Comparison of ENCODE assay signal across 8 cellular contexts in the genomic region with DNA sequence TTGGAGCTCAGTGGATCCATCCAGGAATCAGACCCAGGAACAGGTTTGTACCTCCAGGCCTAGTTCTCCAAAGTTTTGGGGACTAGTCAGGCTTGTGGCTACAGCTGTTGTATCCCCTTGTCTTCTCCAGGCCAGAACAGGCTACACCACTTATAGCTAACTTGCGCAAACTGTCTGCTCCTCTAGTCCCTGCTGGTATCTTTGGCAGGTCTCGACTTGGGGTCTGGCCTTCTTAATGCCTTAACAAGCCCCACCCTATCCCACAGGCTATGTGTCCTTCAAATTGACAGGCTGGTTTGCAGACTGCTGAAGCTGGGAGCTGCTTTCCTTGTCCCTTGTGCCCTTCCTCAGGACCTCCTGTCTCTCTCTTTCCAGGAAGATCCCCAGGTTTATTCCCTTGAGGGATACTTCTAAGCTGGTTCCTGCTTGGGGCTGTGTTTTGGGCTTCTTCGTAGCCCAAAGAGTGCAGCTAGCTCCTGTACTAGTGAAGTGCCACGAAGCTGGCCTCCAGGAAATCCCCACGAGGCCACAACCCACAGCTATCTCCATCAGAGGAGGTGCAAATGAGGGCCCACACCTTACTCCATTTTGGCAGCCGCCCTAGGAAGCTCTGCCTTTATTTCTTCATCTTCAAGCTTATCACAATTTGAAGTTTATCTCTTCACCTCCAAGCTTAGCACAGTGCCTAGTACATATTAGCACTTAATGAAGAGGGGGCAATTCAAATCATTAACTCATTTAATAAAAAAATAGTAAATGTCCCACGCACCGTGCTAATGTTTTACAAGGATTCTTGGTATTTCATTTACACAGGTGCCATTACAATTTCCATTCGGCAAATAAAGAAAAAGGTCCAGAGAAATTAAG. TPM values are rescaled to one million over a fixed set of nuclear protein-coding genes. Genes with fewer than 3 reads are reported as not detected.
DNase-seq lines count a peak whose midpoint lies in the region; ATAC-seq and TF ChIP-seq lines count a peak whose summit lies in the region.

No MANE protein-coding gene starts in this region.

- no peak for TF ChIP-seq POLR2A in testis (IDR thresholded peaks at IDR 0.05)

- intact Hi-C loops in left ventricle myocardium inferior (cut with micrococcal nuclease) (loop anchor here (10.0 kb wide), 1 partner anchor 102 kb away; no protein-coding TSS in a partner anchor), left ventricle myocardium superior (cut with micrococcal nuclease) (no loop called here), lower lobe of right lung (cut with DNase I) (no loop called here), testis (cut with DNase I; ENCODE audit: low total_unique reads) (no loop called here)

- peak overlapping the region; percentile 92 for H3K9ac ChIP-seq in adipocyte (ENCODE audit: low read length)

- H3K27me3 ChIP-seq in left ventricle myocardium inferior (ENCODE audit: low read depth) (no peaks in the 10 kb centered on the region), adipocyte (replicated peaks; ENCODE audit: control insufficient read depth, insufficient read depth, low read length) (no peaks in the 10 kb centered on the region), lower lobe of right lung (ENCODE audit: low read depth) (no peaks in the 10 kb centered on the region), testis (no peaks in the 10 kb centered on the region)

- peaks cover 20% of the 10 kb centered on the region for H3K4me1 ChIP-seq in left ventricle myocardium inferior
- H3K4me1 ChIP-seq in adipocyte (ENCODE audit: control insufficient read depth, insufficient read depth, low read length) = peaks cover 15% of the 10 kb centered on the region
- peaks cover 22% of the 10 kb centered on the region for H3K4me1 ChIP-seq in lower lobe of right lung
- peaks cover 10% of the 10 kb centered on the region for H3K4me1 ChIP-seq in testis

- DNase-seq in left ventricle myocardium inferior (no peak), left ventricle myocardium superior (no peak), adipocyte (ENCODE audit: low read depth) (no peak), lower lobe of right lung (no peak), testis (no peak), NCI-H187 (lab: John Stamatoyannopoulos, UW) (no peak), NCI-H146 (lab: John Stamatoyannopoulos, UW) (no peak)

- no peak for TF ChIP-seq CTCF in left ventricle myocardium inferior (IDR thresholded peaks at IDR 0.05; ENCODE audit: borderline replicate concordance)
- TF ChIP-seq CTCF in lower lobe of right lung (IDR thresholded peaks at IDR 0.05) = no peak
- TF ChIP-seq CTCF in testis (IDR thresholded peaks at IDR 0.05) = no peak

- H3K9me3 ChIP-seq in left ventricle myocardium inferior (replicated peaks) (no peaks in the 10 kb centered on the region), adipocyte (ENCODE audit: control insufficient read depth, low read length) (no peaks in the 10 kb centered on the region), lower lobe of right lung (no peaks in the 10 kb centered on the region), testis (no peaks in the 10 kb centered on the region)

- H3K27ac ChIP-seq in left ventricle myocardium inferior (replicated peaks) (peak overlapping the region; percentile 90), lower lobe of right lung (peak overlapping the region; percentile 84), testis (peak overlapping the region in 1 of 2 donors; percentile 66)

- ATAC-seq in left ventricle myocardium superior (no peak), lower lobe of right lung (no peak), HG03280 (IDR thresholded peaks at IDR 0.05; ENCODE audit: unreplicated experiment) (no peak)

- H3K4me3 ChIP-seq in left ventricle myocardium inferior (peak overlapping the region; percentile 85), adipocyte (ENCODE audit: low read length) (peak overlapping the region; percentile 94), lower lobe of right lung (peak overlapping the region; percentile 97), testis (peak overlapping the region; percentile 72 to 82)

- 25 to 36% methylated on average over 9 of the region's 9 CpGs for WGBS in testis, 2 donors

- peaks cover 15% of the 10 kb centered on the region for H3K36me3 ChIP-seq in left ventricle myocardium inferior
- peaks cover 12% of the 10 kb centered on the region for H3K36me3 ChIP-seq in adipocyte (ENCODE audit: control insufficient read depth, insufficient read depth, low read length, severe bottlenecking)
- peaks cover 29% of the 10 kb centered on the region for H3K36me3 ChIP-seq in lower lobe of right lung
- H3K36me3 ChIP-seq in testis (ENCODE audit: low read depth, missing control alignments) = no peaks in the 10 kb centered on the region

RNA-seq across cellular contexts. Expression of a gene that starts 0.7 kb away (rescaled TPM):
- 26.7 TPM for total RNA-seq in left ventricle myocardium inferior
- 28.8 TPM for total RNA-seq in left ventricle myocardium superior
- total RNA-seq in lower lobe of right lung = 32.2 TPM
- total RNA-seq in testis = 10 to 100 TPM; 84.2 to 86.6 TPM
- 54.2 TPM for polyA plus RNA-seq in testis (ENCODE audit: insufficient read depth, low read depth, low replicate concordance)
